1 cellular context compared by ENCODE assay signal in the genomic region with DNA sequence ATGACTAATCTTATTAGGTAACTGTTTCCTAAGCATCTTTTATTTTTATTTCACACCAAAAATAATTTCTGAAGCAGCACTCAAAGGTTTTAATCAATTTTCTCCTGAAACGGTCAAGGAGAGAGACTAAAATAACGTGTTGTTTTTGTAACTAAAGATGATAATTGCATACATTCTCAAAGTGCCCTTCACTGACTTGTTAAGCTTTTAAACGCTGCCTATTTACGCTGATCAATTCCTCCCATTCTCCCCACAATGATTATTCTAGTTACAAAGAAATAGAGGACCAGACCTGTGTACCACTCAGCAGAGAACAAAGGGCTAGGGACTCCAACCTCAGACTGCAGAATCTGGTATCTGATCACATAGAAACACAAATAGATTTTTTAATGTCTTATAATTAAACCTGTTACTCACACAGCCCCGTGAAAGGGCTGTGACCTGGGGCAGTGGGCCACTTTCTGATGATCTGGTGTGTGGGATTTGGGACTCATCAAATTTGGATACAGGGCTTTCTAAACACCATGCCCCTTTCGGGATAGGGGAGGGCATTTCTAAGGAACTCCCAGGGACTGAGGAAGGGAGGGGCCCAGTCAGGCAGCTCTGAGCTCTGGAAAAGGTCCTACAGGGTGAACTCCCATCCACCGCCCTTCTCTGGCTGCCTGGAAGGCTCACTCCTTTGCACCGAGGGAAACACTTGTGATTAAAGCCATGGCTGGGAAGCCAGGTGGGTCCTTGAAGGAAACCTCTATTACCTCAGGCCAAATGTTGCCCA.
TF ChIP-seq lines count a peak whose summit lies in the region.

No MANE protein-coding gene starts in this region.

TF ChIP-seq in HCT116, 20 proteins besides CTCF, POLR2A, EP300 and RAD21 (continued from another document):
- TF ChIP-seq YY1 (IDR thresholded peaks at IDR 0.05; ENCODE audit: extremely low read depth, insufficient replicate concordance, low read depth, low read length), result no peak
- no peak for TF ChIP-seq SP1 (IDR thresholded peaks at IDR 0.05; ENCODE audit: low read depth)
- no peak for TF ChIP-seq ELF1 (IDR thresholded peaks at IDR 0.05; ENCODE audit: borderline replicate concordance, low read depth)
- no peak for TF ChIP-seq SIN3A (IDR thresholded peaks at IDR 0.05; ENCODE audit: low read depth)
- TF ChIP-seq CEBPB (IDR thresholded peaks at IDR 0.05; ENCODE audit: low read depth), result no peak
